33 cellular contexts compared by ENCODE assay signal in the genomic region with DNA sequence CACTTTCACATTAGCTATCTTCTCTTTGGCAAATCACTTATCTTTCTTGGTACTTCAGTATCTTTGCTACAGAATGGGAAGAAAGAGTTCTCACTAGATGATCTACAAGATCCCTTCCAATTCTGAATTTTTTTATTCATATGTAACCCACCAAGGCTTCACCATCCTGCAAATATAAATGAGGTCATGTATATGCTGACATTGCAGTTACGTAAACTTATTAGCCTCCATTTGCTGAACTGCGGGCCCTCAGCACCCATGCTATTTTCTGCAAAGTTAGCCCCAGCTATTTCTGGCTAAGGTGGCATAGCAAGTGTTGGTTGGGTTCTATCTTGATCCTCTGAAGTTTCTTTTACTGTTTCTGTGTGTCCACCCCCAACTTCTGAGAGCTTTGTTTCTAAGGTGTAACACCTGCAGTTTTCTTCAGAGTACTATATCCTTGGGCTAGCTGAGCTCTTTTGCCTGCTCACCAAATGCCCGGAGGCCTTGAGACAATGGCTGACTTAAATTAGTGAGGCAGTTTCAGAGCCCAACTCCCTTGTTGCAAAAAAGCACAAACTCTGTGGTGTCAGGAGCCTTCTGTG.
"Had no signal": no experiment of that assay in that cellular context is flagged by ENCODE, and none has a peak within 500 bp of the region (broad histone marks: within the 10 kb centered on the region; RNA-seq: fewer than 3 reads in every experiment).

No MANE protein-coding gene starts in this region.

- H3K9me3 ChIP-seq: adrenal gland, body of pancreas, MG63 had no signal

- ATAC-seq: activated CD8-positive, alpha-beta T cell treated with anti-CD3 and anti-CD28 coated beads, Interleukin-2, amount 10 ng/mL, durations not matched to agents 7 days and 5 days; activated naive CD4-positive, alpha-beta T cell treated with anti-CD3 and anti-CD28 coated beads, Interleukin-2, amount 50 U/mL, for 72 hours; activated T-cell treated with anti-CD3 and anti-CD28 coated beads, Interleukin-2, amount 50 U/mL, for 4 hours; body of pancreas; Panc1 had no signal

- H3K4me3 ChIP-seq: adrenal gland, body of pancreas, MG63, SJCRH30, SK-N-MC had no signal

- FAIRE-seq: astrocyte, TTC549 had no signal

- DNase-seq: activated CD4-positive, alpha-beta T cell treated with anti-CD3 and anti-CD28 coated beads, Interleukin-2, amount 10 ng/mL, durations not matched to agents 7 days and 5 days; activated CD4-positive, alpha-beta T cell treated with anti-CD3 and anti-CD28 coated beads, Interleukin-2, amount 50 U/mL, for 48 hours; activated CD8-positive, alpha-beta T cell treated with anti-CD3 and anti-CD28 coated beads, Interleukin-2, amount 10 ng/mL, durations not matched to agents 7 days and 5 days; activated gamma-delta T cell treated with Interleukin-2 at 50 U/mL for 16 hours; activated naive CD4-positive, alpha-beta T cell treated with anti-CD3 and anti-CD28 coated beads for 36 hours; activated T-cell treated with anti-CD3 and anti-CD28 coated beads, Interleukin-2, amount 50 U/mL, for 4 hours; adrenal gland; body of pancreas; caudate nucleus; cerebellar nuclear complex; Kasumi-1; MG63; MV-4-11; NCI-H1092; NCI-H1417 treated with DMSO at 0.1 percent for 48 hours; NCI-H187 treated with DMSO at 0.1 percent for 48 hours; NCI-H2081; NCI-H2171 treated with DMSO at 0.1 percent for 48 hours; NCI-H2227 treated with DMSO at 0.1 percent for 48 hours; NCI-H446; NCI-H510A treated with DMSO at 0.1 percent for 48 hours; NCI-H526 treated with DMSO at 0.1 percent for 48 hours; NCI-H774; SHP77; SJCRH30 had no signal

- H3K36me3 Mint-ChIP-seq: activated naive CD4-positive, alpha-beta T cell treated with anti-CD3 and anti-CD28 coated beads, Interleukin-2, amount 50 U/mL, for 72 hours had no signal

- H3K9me3 Mint-ChIP-seq: activated CD4-positive, alpha-beta T cell treated with anti-CD3 and anti-CD28 coated beads, Interleukin-2, amount 10 ng/mL, durations not matched to agents 7 days and 5 days; activated naive CD4-positive, alpha-beta T cell treated with anti-CD3 and anti-CD28 coated beads for 36 hours; activated naive CD4-positive, alpha-beta T cell treated with anti-CD3 and anti-CD28 coated beads, Interleukin-2, amount 50 U/mL, for 72 hours; activated T-cell treated with anti-CD3 and anti-CD28 coated beads, Interleukin-2, amount 50 U/mL, for 4 hours; activated T-helper 1 cell treated with anti-CD3 and anti-CD28 coated beads, Interleukin-12 subunit alpha, Interleukin-12 subunit beta, Interleukin-2, Interleukin-4 antibody, amounts not matched to agents 30 ng/mL and 10 ng/mL and 1 ng/mL, durations not matched to agents 14 hours and 24 hours and 36 hours; T-helper 1 cell treated with Interleukin-12 subunit alpha and Interleukin-12 subunit beta and Interleukin-4 antibody, amounts not matched to agents 30 μg/mL and 1 μg/mL, for 36 hours; T-helper 2 cell treated with Interferon-gamma antibody and Interleukin-4, amounts not matched to agents 5 μg/mL and 100 μg/mL, for 36 hours had no signal

- H3K27me3 ChIP-seq: adrenal gland, body of pancreas, MG63, SJCRH30 had no signal

- H3K27ac ChIP-seq: adrenal gland, SJCRH30, SK-N-MC had no signal

- H3K4me3 Mint-ChIP-seq: activated CD4-positive, alpha-beta T cell treated with anti-CD3 and anti-CD28 coated beads, Interleukin-2, amount 10 ng/mL, durations not matched to agents 7 days and 5 days; activated CD8-positive, alpha-beta T cell treated with anti-CD3 and anti-CD28 coated beads, Interleukin-2, amount 10 ng/mL, durations not matched to agents 7 days and 5 days; activated naive CD4-positive, alpha-beta T cell treated with anti-CD3 and anti-CD28 coated beads for 36 hours; activated T-cell treated with anti-CD3 and anti-CD28 coated beads, Interleukin-2, amount 50 U/mL, for 4 hours; activated T-helper 1 cell treated with anti-CD3 and anti-CD28 coated beads, Interleukin-12 subunit alpha, Interleukin-12 subunit beta, Interleukin-2, Interleukin-4 antibody, amounts not matched to agents 30 ng/mL and 10 ng/mL and 1 ng/mL, durations not matched to agents 14 hours and 24 hours and 36 hours; T-helper 1 cell treated with Interleukin-12 subunit alpha and Interleukin-12 subunit beta and Interleukin-4 antibody, amounts not matched to agents 30 μg/mL and 1 μg/mL, for 36 hours; T-helper 2 cell treated with Interferon-gamma antibody and Interleukin-4, amounts not matched to agents 5 μg/mL and 100 μg/mL, for 36 hours had no signal

- H3K4me1 ChIP-seq: adrenal gland had no signal

- H3K27ac Mint-ChIP-seq: activated CD4-positive, alpha-beta T cell treated with anti-CD3 and anti-CD28 coated beads, Interleukin-2, amount 10 ng/mL, durations not matched to agents 7 days and 5 days; activated CD8-positive, alpha-beta T cell treated with anti-CD3 and anti-CD28 coated beads, Interleukin-2, amount 10 ng/mL, durations not matched to agents 7 days and 5 days; activated naive CD4-positive, alpha-beta T cell treated with anti-CD3 and anti-CD28 coated beads for 36 hours; activated naive CD4-positive, alpha-beta T cell treated with anti-CD3 and anti-CD28 coated beads, Interleukin-2, amount 50 U/mL, for 72 hours; activated T-helper 1 cell treated with anti-CD3 and anti-CD28 coated beads, Interleukin-12 subunit alpha, Interleukin-12 subunit beta, Interleukin-2, Interleukin-4 antibody, amounts not matched to agents 30 ng/mL and 10 ng/mL and 1 ng/mL, durations not matched to agents 14 hours and 24 hours and 36 hours; T-helper 1 cell treated with Interleukin-12 subunit alpha and Interleukin-12 subunit beta and Interleukin-4 antibody, amounts not matched to agents 30 μg/mL and 1 μg/mL, for 36 hours; T-helper 2 cell treated with Interferon-gamma antibody and Interleukin-4, amounts not matched to agents 5 μg/mL and 100 μg/mL, for 36 hours had no signal

- H3K36me3 ChIP-seq: adrenal gland, MG63, SJCRH30 had no signal
